2 cellular contexts compared by ENCODE assay signal in the genomic region with DNA sequence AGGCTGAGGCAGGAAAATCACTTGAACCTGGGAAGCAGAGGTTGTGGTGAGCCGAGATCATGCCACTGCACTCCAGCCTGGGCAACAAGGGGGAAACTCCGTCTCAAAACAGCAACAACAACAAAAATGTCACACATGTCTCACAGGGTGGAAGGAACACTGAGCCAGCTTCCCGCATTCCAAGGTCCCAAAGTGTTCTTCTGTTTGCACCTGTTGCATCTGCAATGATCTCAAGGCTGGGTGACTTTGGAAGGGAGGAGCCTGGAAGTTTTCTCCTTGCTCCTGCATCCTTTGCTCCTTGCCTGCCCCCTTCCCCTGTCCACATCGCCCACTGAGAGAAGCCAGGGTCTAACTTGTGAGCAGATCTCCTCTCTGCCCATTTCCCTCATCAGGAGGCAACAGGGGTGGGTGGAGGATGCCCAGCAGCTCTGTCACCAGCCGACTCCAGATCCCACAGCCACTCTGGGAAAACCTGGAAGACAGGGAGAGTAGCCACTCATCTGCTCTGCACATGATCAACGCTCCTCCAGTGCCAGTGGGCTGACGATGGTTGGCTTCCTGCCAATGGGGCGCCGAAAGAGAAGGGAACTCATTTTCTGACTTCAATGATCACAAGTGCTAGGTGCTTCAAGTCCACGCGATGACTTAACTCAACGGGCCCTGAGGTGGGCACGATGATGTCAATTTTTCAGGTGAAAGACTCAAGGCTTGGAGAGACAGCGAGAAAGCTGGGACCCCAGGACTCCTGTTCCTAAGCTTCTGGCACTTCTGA.
TF ChIP-seq lines count a peak whose summit lies in the region.

No MANE protein-coding gene starts in this region.

TF ChIP-seq in HEK293, 187 proteins besides CTCF, POLR2A, EP300 and RAD21:
- TF ChIP-seq ZNF791 (tag by site-specific recombination; IDR thresholded peaks at IDR 0.05) (no peak), SCRT1 (tag by site-specific recombination; IDR thresholded peaks at IDR 0.05; ENCODE audit: borderline replicate concordance) (peak; percentile 75), SCRT2 (tag by site-specific recombination; IDR thresholded peaks at IDR 0.05) (peak; percentile 94)

TF ChIP-seq in K562, 482 proteins besides CTCF, POLR2A, EP300 and RAD21:
- TF ChIP-seq ETV1 (tag; conservative IDR thresholded peaks at IDR 0.05; ENCODE audit: low read depth) (no peak), TCF7L2 (IDR thresholded peaks at IDR 0.05; ENCODE audit: low read depth, low read length) (no peak), ZNF184 (CRISPR knock-in tag; IDR thresholded peaks at IDR 0.05) (no peak), NFIC (IDR thresholded peaks at IDR 0.05) (peak; percentile 73), ZNF12 (CRISPR knock-in tag; IDR thresholded peaks at IDR 0.05) (no peak), ZNF316 (IDR thresholded peaks at IDR 0.05) (no peak)
